Comparison of ENCODE assay signal across 17 cellular contexts in the genomic region with DNA sequence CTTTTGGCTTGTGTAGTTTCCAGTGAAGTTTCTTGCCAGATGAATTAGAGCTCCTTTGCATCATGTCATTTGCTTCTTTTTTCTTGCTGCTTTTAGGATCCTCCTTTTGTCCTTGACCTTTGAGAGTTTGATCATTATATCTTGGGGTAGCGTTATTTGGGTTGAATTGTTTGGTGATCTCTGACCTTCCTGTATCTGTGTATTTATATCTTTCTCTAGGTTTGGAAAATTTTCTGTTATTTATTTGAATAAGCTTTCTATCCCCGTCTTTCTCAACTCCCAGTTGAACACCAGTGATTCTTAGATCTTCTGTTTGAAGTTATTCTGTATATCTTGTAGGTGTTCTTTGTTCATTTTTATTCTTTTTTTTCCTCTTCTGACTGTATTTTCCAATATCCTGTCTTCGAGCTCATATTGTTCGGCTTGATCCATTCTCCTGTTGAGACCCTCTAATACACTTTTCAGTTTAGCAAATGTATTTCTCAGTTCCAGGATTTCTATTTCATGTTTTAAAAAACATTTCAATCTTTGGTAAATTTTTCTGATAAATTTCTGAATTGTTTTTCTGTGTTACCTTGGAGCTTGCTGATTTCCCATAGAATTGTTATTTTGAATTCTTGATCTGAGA. TPM values are rescaled to one million over a fixed set of nuclear protein-coding genes. Genes with fewer than 3 reads are reported as not detected.
DNase-seq lines count a peak whose midpoint lies in the region; ATAC-seq, FAIRE-seq and TF ChIP-seq lines count a peak whose summit lies in the region.
"Had no signal": no experiment of that assay in that cellular context is flagged by ENCODE, and none has a peak within 500 bp of the region (broad histone marks: within the 10 kb centered on the region; RNA-seq: fewer than 3 reads in every experiment).

No MANE protein-coding gene starts in this region.

- CTCF ChIA-PET in HepG2 (lab: Yijun Ruan, JAX; ENCODE audit: low intra/inter-chr PET ratio, low total read pairs) (no interaction called here), A673 (lab: Charles Lee) (no interaction called here)

- peak overlapping the region; percentile 10 for H3K27ac Mint-ChIP-seq in activated naive CD8-positive, alpha-beta T cell treated with anti-CD3 and anti-CD28 coated beads, Interleukin-2, amount 50 U/mL, for 24 hours
- peak overlapping the region; percentile 8 for H3K27ac Mint-ChIP-seq in endodermal cell
- H3K27ac Mint-ChIP-seq in effector memory CD8-positive, alpha-beta T cell, result no peak overlapping the region
- H3K27ac Mint-ChIP-seq: CD4-positive, alpha-beta T cell had no signal

- H3K27ac ChIP-seq in HepG2 (ENCODE audit: extremely low read length, insufficient read depth, low read length) (no peak overlapping the region), right lobe of liver (no peak overlapping the region), endodermal cell (ENCODE audit: low read depth, low read length) (no peak overlapping the region), A673 (ENCODE audit: low read depth, low read length, poor library complexity, severe bottlenecking) (no peak overlapping the region), suprapubic skin (no peak overlapping the region)
- H3K27ac ChIP-seq: C4-2B had no signal

- no peaks in the 10 kb centered on the region for H3K27me3 Mint-ChIP-seq in activated naive CD8-positive, alpha-beta T cell treated with anti-CD3 and anti-CD28 coated beads, Interleukin-2, amount 50 U/mL, for 24 hours
- no peaks in the 10 kb centered on the region for H3K27me3 Mint-ChIP-seq in endodermal cell (ENCODE audit: insufficient read depth)
- no peaks in the 10 kb centered on the region for H3K27me3 Mint-ChIP-seq in effector memory CD8-positive, alpha-beta T cell
- H3K27me3 Mint-ChIP-seq: CD4-positive, alpha-beta T cell had no signal

- no peak overlapping the region for H2AFZ ChIP-seq in HepG2 (ENCODE audit: low read length)

- no peak for FAIRE-seq in HepG2 (lab: Jason Lieb, UNC)
- FAIRE-seq: A204.1 had no signal

- H3K9me3 ChIP-seq in HepG2 (ENCODE audit: low read length), result peaks cover 19% of the 10 kb centered on the region
- H3K9me3 ChIP-seq in right lobe of liver, result peaks cover 0 to 8% (median 0%) of the 10 kb centered on the region in 4 donors
- H3K9me3 ChIP-seq in endodermal cell (ENCODE audit: control insufficient read depth, low read length), result peaks cover 47% of the 10 kb centered on the region
- H3K9me3 ChIP-seq in A673 (ENCODE audit: low read depth, low read length, poor library complexity, severe bottlenecking), result peaks cover 21% of the 10 kb centered on the region
- peaks cover 9% of the 10 kb centered on the region for H3K9me3 ChIP-seq in suprapubic skin
- H3K9me3 ChIP-seq: Caco-2 had no signal

- BruUV-seq in HepG2 (replicated peaks; lab: Mats Ljungman, UMichigan), result no TSS peak
- BruUV-seq in A673 (replicated peaks; lab: Mats Ljungman, UMichigan), result no TSS peak

- intact Hi-C loops in HepG2 (cut with micrococcal nuclease; ENCODE audit: unreplicated experiment) (no loop called here), right lobe of liver (cut with DNase I) (no loop called here), A673 (cut with micrococcal nuclease; ENCODE audit: unreplicated experiment) (no loop called here)

- H3K27me3 ChIP-seq in HepG2 (ENCODE audit: control insufficient read depth in 1 of 2, insufficient read depth in 2 of 2, low read length in 2 of 2) (no peaks in the 10 kb centered on the region), right lobe of liver (no peaks in the 10 kb centered on the region), endodermal cell (ENCODE audit: control insufficient read depth, insufficient read depth, low read length, poor library complexity, severe bottlenecking) (no peaks in the 10 kb centered on the region), A673 (replicated peaks; ENCODE audit: insufficient read depth, low read depth, low read length, poor library complexity) (no peaks in the 10 kb centered on the region), suprapubic skin (no peaks in the 10 kb centered on the region)

- TF ChIP-seq EP300 in HepG2 (IDR thresholded peaks at IDR 0.05; ENCODE audit: low read depth in 2 of 2, low read length in 2 of 2) (no peak), HepG2 (CRISPR knock-in tag; IDR thresholded peaks at IDR 0.05; ENCODE audit: borderline replicate concordance) (no peak), suprapubic skin (IDR thresholded peaks at IDR 0.05) (no peak)

- H4K20me1 ChIP-seq in HepG2 (ENCODE audit: insufficient read depth, low read length), result no peaks in the 10 kb centered on the region

- no peak for TF ChIP-seq RAD21 in HepG2 (CRISPR knock-in tag; IDR thresholded peaks at IDR 0.05)

- DNase-seq in HepG2 (ENCODE audit: low spot score), result no peak
- no peak for DNase-seq in right lobe of liver
- DNase-seq in activated naive CD8-positive, alpha-beta T cell treated with anti-CD3 and anti-CD28 coated beads, Interleukin-2, amount 50 U/mL, for 24 hours, result no peak
- no peak for DNase-seq in endodermal cell
- no peak for DNase-seq in A673 (ENCODE audit: low spot score)
- DNase-seq in effector memory CD8-positive, alpha-beta T cell, result no peak
- DNase-seq in suprapubic skin (ENCODE audit: low spot score in 2 of 2), result no peak
- DNase-seq: AML-193; Caco-2; CD4-positive, alpha-beta T cell; DMS153; DMS79; GDM1; GOT3; H7 had no signal

- peaks cover 44% of the 10 kb centered on the region for H3K36me3 Mint-ChIP-seq in activated naive CD8-positive, alpha-beta T cell treated with anti-CD3 and anti-CD28 coated beads, Interleukin-2, amount 50 U/mL, for 24 hours (ENCODE audit: low read depth)
- H3K36me3 Mint-ChIP-seq in endodermal cell (ENCODE audit: low read depth), result peaks cover 41% of the 10 kb centered on the region
- no peaks in the 10 kb centered on the region for H3K36me3 Mint-ChIP-seq in effector memory CD8-positive, alpha-beta T cell (ENCODE audit: insufficient read depth)

- 95% methylated on average over 4 of the region's 4 CpGs for WGBS in HepG2 (ENCODE audit: low lambda C conversion rate)
- 84% methylated on average over 4 of the region's 4 CpGs for WGBS in right lobe of liver (ENCODE audit: insufficient coverage, low coverage, low lambda C conversion rate, missing lambda C conversion rate)
- WGBS in endodermal cell (ENCODE audit: insufficient coverage in 1 of 2, insufficient read length in 1 of 2), 2 experiments, result 97 to 100% methylated on average over 2 to 3 of the region's 4 CpGs
- 98% methylated on average over 4 of the region's 4 CpGs for WGBS in suprapubic skin

- ATAC-seq in HepG2, result no peak
- no peak for ATAC-seq in right lobe of liver
- no peak for ATAC-seq in activated naive CD8-positive, alpha-beta T cell treated with anti-CD3 and anti-CD28 coated beads, Interleukin-2, amount 50 U/mL, for 24 hours
- no peak for ATAC-seq in effector memory CD8-positive, alpha-beta T cell (replicated peaks)

- TF ChIP-seq POLR2A in HepG2 (IDR thresholded peaks at IDR 0.05; ENCODE audit: insufficient read depth in 1 of 2, low read depth in 2 of 2, low read length in 2 of 2) (no peak), right lobe of liver (IDR thresholded peaks at IDR 0.05) (no peak), suprapubic skin (IDR thresholded peaks at IDR 0.05) (no peak)

- TF ChIP-seq CTCF in HepG2 (CRISPR knock-in tag; IDR thresholded peaks at IDR 0.05), result no peak
- no peak for TF ChIP-seq CTCF in right lobe of liver (IDR thresholded peaks at IDR 0.05)
- TF ChIP-seq CTCF in endodermal cell (conservative IDR thresholded peaks at IDR 0.05), result no peak
- no peak for TF ChIP-seq CTCF in A673 (conservative IDR thresholded peaks at IDR 0.05; ENCODE audit: low read depth, low read length)
- no peak for TF ChIP-seq CTCF in suprapubic skin (IDR thresholded peaks at IDR 0.05)

- POLR2A ChIA-PET in HepG2 (lab: Yijun Ruan, JAX) (no interaction called here), A673 (lab: Charles Lee; ENCODE audit: low non-redundant PET) (no interaction called here)

- H3K79me2 ChIP-seq in HepG2 (ENCODE audit: insufficient read depth, low read length), result peaks cover 61% of the 10 kb centered on the region

- no peak overlapping the region for H3K4me3 Mint-ChIP-seq in activated naive CD8-positive, alpha-beta T cell treated with anti-CD3 and anti-CD28 coated beads, Interleukin-2, amount 50 U/mL, for 24 hours
- H3K4me3 Mint-ChIP-seq in endodermal cell, result no peak overlapping the region
- no peak overlapping the region for H3K4me3 Mint-ChIP-seq in effector memory CD8-positive, alpha-beta T cell
- H3K4me3 Mint-ChIP-seq: CD4-positive, alpha-beta T cell had no signal

- H3K4me1 ChIP-seq in HepG2 (ENCODE audit: insufficient read depth, low read length), result peaks cover 17% of the 10 kb centered on the region
- no peaks in the 10 kb centered on the region for H3K4me1 ChIP-seq in right lobe of liver
- no peaks in the 10 kb centered on the region for H3K4me1 ChIP-seq in endodermal cell (ENCODE audit: control insufficient read depth, insufficient read depth, low read length)
- no peaks in the 10 kb centered on the region for H3K4me1 ChIP-seq in A673 (ENCODE audit: insufficient read depth, low read length, poor library complexity, severe bottlenecking)
- H3K4me1 ChIP-seq in suprapubic skin, result peaks cover 8% of the 10 kb centered on the region
- H3K4me1 ChIP-seq: Caco-2 had no signal

- H3K9me3 Mint-ChIP-seq in activated naive CD8-positive, alpha-beta T cell treated with anti-CD3 and anti-CD28 coated beads, Interleukin-2, amount 50 U/mL, for 24 hours, result peaks cover 34% of the 10 kb centered on the region
- H3K9me3 Mint-ChIP-seq in endodermal cell, result peaks cover 35% of the 10 kb centered on the region
- peaks cover 4 to 20% of the 10 kb centered on the region in 2 donors for H3K9me3 Mint-ChIP-seq in effector memory CD8-positive, alpha-beta T cell

- H3K4me3 ChIP-seq in HepG2 (replicated peaks in 1 of 3; ENCODE audit: insufficient read depth in 1 of 3, low read depth in 2 of 3, low read length in 3 of 3) (no peak overlapping the region), right lobe of liver (no peak overlapping the region), endodermal cell (ENCODE audit: low read length) (peak overlapping the region; percentile 24), A673 (ENCODE audit: low read depth, low read length, poor library complexity, severe bottlenecking) (no peak overlapping the region), suprapubic skin (no peak overlapping the region)

- no peak overlapping the region for H3K9ac ChIP-seq in HepG2 (ENCODE audit: insufficient read depth, low read depth, low read length)
- H3K9ac ChIP-seq in endodermal cell (ENCODE audit: extremely low read depth, low read length, poor library complexity, severe bottlenecking), result no peak overlapping the region

- H3K4me1 Mint-ChIP-seq in activated naive CD8-positive, alpha-beta T cell treated with anti-CD3 and anti-CD28 coated beads, Interleukin-2, amount 50 U/mL, for 24 hours, result peaks cover 53% of the 10 kb centered on the region
- H3K4me1 Mint-ChIP-seq in endodermal cell, result peaks cover 5% of the 10 kb centered on the region
- H3K4me1 Mint-ChIP-seq in effector memory CD8-positive, alpha-beta T cell (ENCODE audit: low read depth in 2 of 2), result peaks cover 27 to 54% of the 10 kb centered on the region in 2 donors

- H3K4me2 ChIP-seq in HepG2 (ENCODE audit: low read depth, low read length), result no peak overlapping the region

- H3K36me3 ChIP-seq in HepG2 (replicated peaks in 1 of 2; ENCODE audit: control insufficient read depth in 1 of 2, insufficient read depth in 2 of 2, low read length in 2 of 2) (peaks cover 0 to 1% of the 10 kb centered on the region in 2 experiments; a peak in 1 of 5 replicates), right lobe of liver (no peaks in the 10 kb centered on the region), endodermal cell (ENCODE audit: control insufficient read depth, insufficient read depth, low read length) (no peaks in the 10 kb centered on the region), A673 (ENCODE audit: insufficient read depth, low read length, poor library complexity, severe bottlenecking) (no peaks in the 10 kb centered on the region), suprapubic skin (no peaks in the 10 kb centered on the region)

- in situ Hi-C loops in HepG2 (cut with HindIII; ENCODE audit: extremely low pct_ligation_motif_present, low pct_unique_long_range_greater_than_20kb), result no loop called here

RNA-seq across cellular contexts. Expression of a gene that starts 20.8 kb away (rescaled TPM):
- total RNA-seq in HepG2 (2016; rRNA removed; fragmentation: Illumina TruSeq; extraction: Trizol) (100 and 101 TPM in 2 replicates), right lobe of liver (10 to 100 TPM; 28.0 to 47.4 (median 40.4) TPM), endodermal cell (100 to 1,000 TPM in 1 of 2 donors, 10 to 100 TPM in 1; 82.5 to 102 TPM), A673 (2021) (25.6 and 30.7 TPM in 2 replicates), suprapubic skin (10 to 100 TPM; 46.2 to 96.5 (median 62.6) TPM)
- total RNA-seq in HepG2 (2016; cell fraction: cytosol; rRNA removed; fragmentation: Illumina TruSeq; extraction: Trizol; ENCODE audit: low read depth), result 24.4 and 25.0 TPM in 2 replicates
- 97.8 and 106 TPM in 2 replicates for total RNA-seq in HepG2 (2016; cell fraction: insoluble cytoplasmic fraction; rRNA removed; fragmentation: Illumina TruSeq; extraction: Trizol)
- total RNA-seq in HepG2 (2016; cell fraction: membrane; rRNA removed; fragmentation: Illumina TruSeq; extraction: Trizol), result 103 and 117 TPM in 2 replicates
- 57.3 and 63.3 TPM in 2 replicates for total RNA-seq in HepG2 (2016; cell fraction: nucleus; rRNA removed; fragmentation: Illumina TruSeq; extraction: Trizol)
- 29.5 and 41.1 TPM in 2 replicates for polyA plus RNA-seq in HepG2 (2011; rRNA removed)
- polyA plus RNA-seq in HepG2 (2011; cell fraction: cytosol; rRNA removed), result 16.2 and 27.6 TPM in 2 replicates
- polyA plus RNA-seq in HepG2 (2011; cell fraction: nucleus; rRNA removed), result 5.3 and 6.6 TPM in 2 replicates
- 30.9 and 42.2 TPM in 2 replicates for polyA plus RNA-seq in HepG2 (2012)
- 23.9 and 26.1 TPM in 2 replicates for polyA plus RNA-seq in HepG2 (2016; cell fraction: cytosol; fragmentation: Illumina TruSeq; extraction: Trizol; ENCODE audit: low read depth)
- 75.7 and 83.7 TPM in 2 replicates for polyA plus RNA-seq in HepG2 (2016; cell fraction: insoluble cytoplasmic fraction; fragmentation: Illumina TruSeq; extraction: Trizol; ENCODE audit: low read depth)
- polyA plus RNA-seq in HepG2 (2016; cell fraction: membrane; fragmentation: Illumina TruSeq; extraction: Trizol; ENCODE audit: low read depth), result 57.2 and 64.0 TPM in 2 replicates
- 52.0 and 52.9 TPM in 2 replicates for polyA plus RNA-seq in HepG2 (2016; cell fraction: nucleus; fragmentation: Illumina TruSeq; extraction: Trizol; ENCODE audit: insufficient read depth, low read depth)
- polyA minus RNA-seq in HepG2 (2011; rRNA and poly(A)+ RNA removed; ENCODE audit: low replicate concordance), result 26.4 and 26.8 TPM in 2 replicates
- 38.5 and 40.9 TPM in 2 replicates for polyA minus RNA-seq in HepG2 (2011; cell fraction: cytosol; rRNA and poly(A)+ RNA removed)
- polyA minus RNA-seq in HepG2 (2011; cell fraction: nucleus; rRNA and poly(A)+ RNA removed), result 29.9 and 36.9 TPM in 2 replicates
- 62.3 TPM for polyA plus RNA-seq in endodermal cell (2013, experiment 1 of 2)
- polyA plus RNA-seq in endodermal cell (2013, experiment 2 of 2), result 59.3 TPM

Comparison
In these comparisons a context has a peak if more than half of its experiments do, and no peak if none do; other contexts are left out.
1. H3K27ac Mint-ChIP-seq: peak in activated naive CD8-positive, alpha-beta T cell treated with anti-CD3 and anti-CD28 coated beads, Interleukin-2, amount 50 U/mL, for 24 hours (single experiment) and endodermal cell (single experiment); none in effector memory CD8-positive, alpha-beta T cell (0 of 2).